ENCODE assay signal across 1 cellular context in genomic region chr6:150599199-150600002, GRCh38.
A peak's percentile ranks its signal among the peaks of the same experiment; 100 is the strongest.
TF ChIP-seq lines count a peak whose summit lies in the region.

Gene PLEKHG1, plus strand, starts transcription at chr6:150599885. Its CDS starts 133,797 bp downstream, at chr6:150733682.

TF ChIP-seq in GM12878, 131 proteins besides CTCF, POLR2A, EP300 and RAD21 (continued from another document):
- TF ChIP-seq, protein P1, sequence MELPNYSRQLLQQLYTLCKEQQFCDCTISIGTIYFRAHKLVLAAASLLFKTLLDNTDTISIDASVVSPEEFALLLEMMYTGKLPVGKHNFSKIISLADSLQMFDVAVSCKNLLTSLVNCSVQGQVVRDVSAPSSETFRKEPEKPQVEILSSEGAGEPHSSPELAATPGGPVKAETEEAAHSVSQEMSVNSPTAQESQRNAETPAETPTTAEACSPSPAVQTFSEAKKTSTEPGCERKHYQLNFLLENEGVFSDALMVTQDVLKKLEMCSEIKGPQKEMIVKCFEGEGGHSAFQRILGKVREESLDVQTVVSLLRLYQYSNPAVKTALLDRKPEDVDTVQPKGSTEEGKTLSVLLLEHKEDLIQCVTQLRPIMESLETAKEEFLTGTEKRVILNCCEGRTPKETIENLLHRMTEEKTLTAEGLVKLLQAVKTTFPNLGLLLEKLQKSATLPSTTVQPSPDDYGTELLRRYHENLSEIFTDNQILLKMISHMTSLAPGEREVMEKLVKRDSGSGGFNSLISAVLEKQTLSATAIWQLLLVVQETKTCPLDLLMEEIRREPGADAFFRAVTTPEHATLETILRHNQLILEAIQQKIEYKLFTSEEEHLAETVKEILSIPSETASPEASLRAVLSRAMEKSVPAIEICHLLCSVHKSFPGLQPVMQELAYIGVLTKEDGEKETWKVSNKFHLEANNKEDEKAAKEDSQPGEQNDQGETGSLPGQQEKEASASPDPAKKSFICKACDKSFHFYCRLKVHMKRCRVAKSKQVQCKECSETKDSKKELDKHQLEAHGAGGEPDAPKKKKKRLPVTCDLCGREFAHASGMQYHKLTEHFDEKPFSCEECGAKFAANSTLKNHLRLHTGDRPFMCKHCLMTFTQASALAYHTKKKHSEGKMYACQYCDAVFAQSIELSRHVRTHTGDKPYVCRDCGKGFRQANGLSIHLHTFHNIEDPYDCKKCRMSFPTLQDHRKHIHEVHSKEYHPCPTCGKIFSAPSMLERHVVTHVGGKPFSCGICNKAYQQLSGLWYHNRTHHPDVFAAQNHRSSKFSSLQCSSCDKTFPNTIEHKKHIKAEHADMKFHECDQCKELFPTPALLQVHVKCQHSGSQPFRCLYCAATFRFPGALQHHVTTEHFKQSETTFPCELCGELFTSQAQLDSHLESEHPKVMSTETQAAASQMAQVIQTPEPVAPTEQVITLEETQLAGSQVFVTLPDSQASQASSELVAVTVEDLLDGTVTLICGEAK (IDR thresholded peaks at IDR 0.05; ENCODE audit: borderline replicate concordance), result peak; percentile 55; the same call in 1 of the 2 replicates
- TF ChIP-seq IKZF1 (conservative IDR thresholded peaks at IDR 0.05) (peak; percentile 55), ZNF592 (IDR thresholded peaks at IDR 0.05) (no peak), CREB1 (IDR thresholded peaks at IDR 0.05; ENCODE audit: low read depth) (no peak), FOS (IDR thresholded peaks at IDR 0.05; ENCODE audit: borderline replicate concordance, extremely low read depth, insufficient read length) (no peak), NFYA (IDR thresholded peaks at IDR 0.05; ENCODE audit: borderline replicate concordance, low read depth, low read length) (no peak), CBX3 (IDR thresholded peaks at IDR 0.05; ENCODE audit: borderline replicate concordance, low read depth) (no peak), ETV6 (conservative IDR thresholded peaks at IDR 0.05 in 1 of 2, IDR thresholded peaks at IDR 0.05 in 1 of 2; ENCODE audit: borderline replicate concordance in 1 of 2, low read depth in 1 of 2) (no peak), STAT1 (conservative IDR thresholded peaks at IDR 0.05) (no peak), RFX5 (IDR thresholded peaks at IDR 0.05; ENCODE audit: low read depth, low read length) (no peak), MXI1 (IDR thresholded peaks at IDR 0.05; ENCODE audit: low read depth, low read length) (no peak), USF1 (IDR thresholded peaks at IDR 0.05; ENCODE audit: borderline replicate concordance, extremely low read length, insufficient read depth, low read depth, low read length) (no peak), BHLHE40 (IDR thresholded peaks at IDR 0.05; ENCODE audit: borderline replicate concordance in 1 of 2, low read depth in 2 of 2, low read length in 1 of 2) (peak in 1 of 2 experiments; percentile 34; a peak in 1 of 4 replicates), GATAD2B (conservative IDR thresholded peaks at IDR 0.05; ENCODE audit: low read depth) (peak; percentile 44; the same call in 1 of the 2 replicates), SREBF2 (IDR thresholded peaks at IDR 0.05; ENCODE audit: low read length) (no peak), PAX8 (IDR thresholded peaks at IDR 0.05) (no peak), BCL3 (IDR thresholded peaks at IDR 0.05; ENCODE audit: borderline replicate concordance, insufficient read depth, low read depth, low read length, poor library complexity, severe bottlenecking) (no peak), CHD2 (IDR thresholded peaks at IDR 0.05; ENCODE audit: borderline replicate concordance, low read depth, low read length) (no peak), POLR2AphosphoS5 (IDR thresholded peaks at IDR 0.05; ENCODE audit: low read length) (no peak), NR2C1 (IDR thresholded peaks at IDR 0.05) (no peak), YBX1 (IDR thresholded peaks at IDR 0.05) (no peak), JUNB (IDR thresholded peaks at IDR 0.05) (no peak), NFIC (IDR thresholded peaks at IDR 0.05; ENCODE audit: low read depth, low read length) (no peak), HDAC6 (IDR thresholded peaks at IDR 0.05; ENCODE audit: unreplicated experiment) (no peak), CBX5 (IDR thresholded peaks at IDR 0.05; ENCODE audit: low read depth) (no peak), PBX3 (IDR thresholded peaks at IDR 0.05; ENCODE audit: insufficient replicate concordance, low read depth, low read length) (no peak), DPF2 (IDR thresholded peaks at IDR 0.05) (no peak), ASH2L (IDR thresholded peaks at IDR 0.05; ENCODE audit: borderline replicate concordance, low read depth) (no peak), RCOR1 (conservative IDR thresholded peaks at IDR 0.05; ENCODE audit: low read depth, low read length) (no peak), FOXK2 (IDR thresholded peaks at IDR 0.05) (no peak), MEF2B (IDR thresholded peaks at IDR 0.05; ENCODE audit: partially characterized antibody, poor library complexity, severe bottlenecking) (no peak), POU2F2 (IDR thresholded peaks at IDR 0.05; ENCODE audit: borderline replicate concordance, low read depth, low read length) (no peak), IKZF2 (IDR thresholded peaks at IDR 0.05) (no peak), RELB (IDR thresholded peaks at IDR 0.05; ENCODE audit: low read depth) (peak; percentile 40; the same call in 1 of the 2 replicates), RUNX3 (IDR thresholded peaks at IDR 0.05; ENCODE audit: low read length) (no peak), CBFB (IDR thresholded peaks at IDR 0.05; ENCODE audit: low read depth) (no peak), ESRRA (IDR thresholded peaks at IDR 0.05; ENCODE audit: low read length) (peak; percentile 38; the same call in 1 of the 2 replicates), SPI1 (IDR thresholded peaks at IDR 0.05; ENCODE audit: borderline replicate concordance, insufficient read depth, low read depth, low read length) (peak; percentile 54), SREBF1 (IDR thresholded peaks at IDR 0.05; ENCODE audit: low read length) (no peak), ZSCAN29 (IDR thresholded peaks at IDR 0.05) (no peak), SP1 (IDR thresholded peaks at IDR 0.05; ENCODE audit: low read depth, low read length) (no peak), NR2F1 (conservative IDR thresholded peaks at IDR 0.05) (peak; percentile 65), SMAD5 (IDR thresholded peaks at IDR 0.05; ENCODE audit: low read depth) (no peak), NFXL1 (IDR thresholded peaks at IDR 0.05; ENCODE audit: borderline replicate concordance) (no peak), TCF12 (IDR thresholded peaks at IDR 0.05; ENCODE audit: low read depth, low read length) (no peak), BCL11A (IDR thresholded peaks at IDR 0.05; ENCODE audit: low read depth, low read length) (no peak; the same call in 1 of the 2 replicates)
